29 cellular contexts compared by ENCODE assay signal in genomic region chr6:36318690-36319435, GRCh38. TPM values are rescaled to one million over a fixed set of nuclear protein-coding genes. Genes with fewer than 3 reads are reported as not detected.
A peak's percentile ranks its signal among the peaks of the same experiment; 100 is the strongest.
DNase-seq lines count a peak whose midpoint lies in the region; FAIRE-seq and TF ChIP-seq lines count a peak whose summit lies in the region.
"Had no signal": no experiment of that assay in that cellular context is flagged by ENCODE, and none has a peak within 500 bp of the region (broad histone marks: within the 10 kb centered on the region; RNA-seq: fewer than 3 reads in every experiment).

No MANE protein-coding gene starts in this region.

- H3K27me3 ChIP-seq in stomach, result no peaks in the 10 kb centered on the region

- H3K4me1 ChIP-seq in stomach, result peaks cover 0 to 8% (median 0%) of the 10 kb centered on the region in 4 donors
- H3K4me1 ChIP-seq: foreskin keratinocyte had no signal

- intact Hi-C loops in stomach (cut with DNase I; ENCODE audit: low total_unique reads), result no loop called here

- no peaks in the 10 kb centered on the region for H3K9me3 ChIP-seq in stomach
- H3K9me3 ChIP-seq: mucosa of descending colon, prostate gland had no signal

- FAIRE-seq in urothelium cell line (lab: Jason Lieb, UNC), result no peak

- no peak for TF ChIP-seq CTCF in glutamatergic neuron (IDR thresholded peaks at IDR 0.05; ENCODE audit: partially characterized antibody, unreplicated experiment)
- TF ChIP-seq CTCF in stomach (IDR thresholded peaks at IDR 0.05), result no peak

- TF ChIP-seq POLR2A in stomach (IDR thresholded peaks at IDR 0.05), result no peak

- no peak for TF ChIP-seq EP300 in stomach (IDR thresholded peaks at IDR 0.05)

- peaks cover 8% of the 10 kb centered on the region for H3K9me3 Mint-ChIP-seq in glutamatergic neuron (ENCODE audit: unreplicated experiment)
- H3K9me3 Mint-ChIP-seq: immature natural killer cell, neural crest cell had no signal

- H3K4me3 ChIP-seq in stomach, result no peak overlapping the region
- H3K4me3 ChIP-seq: GM23248, mucosa of descending colon, prostate gland had no signal

- H3K27ac ChIP-seq in stomach, result peak overlapping the region in 1 of 5 donors; percentile 29
- H3K27ac ChIP-seq: foreskin keratinocyte, GM23248, prostate gland had no signal

- H3K4me1 Mint-ChIP-seq in glutamatergic neuron (ENCODE audit: low read depth, unreplicated experiment), result peaks cover 20% of the 10 kb centered on the region
- H3K4me1 Mint-ChIP-seq: T-helper 17 cell had no signal

- no peak overlapping the region for H3K4me3 Mint-ChIP-seq in glutamatergic neuron (ENCODE audit: unreplicated experiment)
- H3K4me3 Mint-ChIP-seq: immature natural killer cell, neural crest cell, T-helper 17 cell had no signal

- peaks cover 4% of the 10 kb centered on the region for H3K27me3 Mint-ChIP-seq in glutamatergic neuron (ENCODE audit: unreplicated experiment)

- H3K36me3 ChIP-seq in stomach, result peaks cover 0 to 12% (median 2%) of the 10 kb centered on the region in 4 donors
- H3K36me3 ChIP-seq: prostate gland had no signal

- no peak overlapping the region for H3K27ac Mint-ChIP-seq in glutamatergic neuron (ENCODE audit: unreplicated experiment)
- H3K27ac Mint-ChIP-seq: T-helper 17 cell had no signal

- peak; percentile 33 for DNase-seq in NCI-H748 (lab: John Stamatoyannopoulos, UW; ENCODE audit: unreplicated experiment)
- DNase-seq in NCI-H748 treated with DMSO at 0.1 percent for 48 hours (lab: John Stamatoyannopoulos, UW), result no peak
- peak; percentile 68 for DNase-seq in NCI-H69 (lab: John Stamatoyannopoulos, UW)
- peak; percentile 39 for DNase-seq in glutamatergic neuron
- peak; percentile 53 for DNase-seq in stomach
- DNase-seq in HK-2 (ENCODE audit: unreplicated experiment), result no peak
- no peak for DNase-seq in kidney tubule cell (ENCODE audit: low spot score)
- DNase-seq in urothelium cell line (ENCODE audit: low spot score), result no peak
- DNase-seq: activated CD8-positive, alpha-beta memory T cell treated with anti-CD3 and anti-CD28 coated beads, Interleukin-2, amount 50 U/mL, for 4 hours; activated effector memory CD4-positive, alpha-beta T cell treated with Interleukin-2 at 50 U/mL for 16 hours; Calu3; effector memory CD4-positive, alpha-beta T cell; EL; foreskin keratinocyte; GM23248; immature natural killer cell; NCI-H1048; stimulated activated CD4-positive, alpha-beta T cell treated with anti-CD3 and anti-CD28 coated beads, Interleukin-1b, Interleukin-23, amount 100 ng/mL, for 48 hours; T-helper 17 cell had no signal

- 55 to 75% (median 59%) methylated on average over 6 of the region's 6 CpGs for WGBS in stomach, 5 donors

- H3K36me3 Mint-ChIP-seq in glutamatergic neuron (ENCODE audit: unreplicated experiment), result no peaks in the 10 kb centered on the region
- H3K36me3 Mint-ChIP-seq: immature natural killer cell had no signal

RNA-seq across cellular contexts. Expression of gene BNIP5, which starts 17.8 kb away (rescaled TPM):
- total RNA-seq in glutamatergic neuron (ENCODE audit: unreplicated experiment) (not detected), stomach (10 to 100 TPM in 1 of 5 donors, 1 to 10 TPM in 4; 3.5 to 14.8 (median 5.7) TPM)
- polyA plus RNA-seq in stomach, result 1 to 10 TPM; 2.4 to 3.8 (median 3.8) TPM
- total RNA-seq: A673, foreskin keratinocyte, GM23248, HT1080, lower leg skin, neural crest cell, RPMI7951, T-helper 17 cell, urinary bladder had no signal
- polyA plus RNA-seq: BJ, esophagus, foreskin keratinocyte, GM23248, immature natural killer cell, urinary bladder had no signal

RNA-seq across cellular contexts. Expression of gene PNPLA1, which starts 49.0 kb away (rescaled TPM):
- total RNA-seq in glutamatergic neuron (ENCODE audit: unreplicated experiment) (not detected), stomach (under 1 TPM in 1 of 5 donors, not detected in 4; 0.58 TPM)
- 1 to 10 TPM in 1 of 3 donors, under 1 TPM in 2; 0.38 to 2.2 (median 0.61) TPM for polyA plus RNA-seq in stomach
- total RNA-seq: foreskin keratinocyte, GM23248, neural crest cell, RPMI7951, urinary bladder had no signal
- polyA plus RNA-seq: BJ, foreskin keratinocyte, GM23248, immature natural killer cell had no signal

Comparison
In these comparisons a context has a peak if more than half of its experiments do, and no peak if none do; other contexts are left out.
1. DNase-seq: peak in NCI-H748 (single experiment), NCI-H69 (single experiment), glutamatergic neuron (single experiment) and stomach (single experiment); none in NCI-H748 treated with DMSO at 0.1 percent for 48 hours (single experiment), HK-2 (single experiment), kidney tubule cell (single experiment) and urothelium cell line (single experiment).